17 cellular contexts compared by ENCODE assay signal in genomic region chr7:39248041-39248692, GRCh38.
"Had no signal": no experiment of that assay in that cellular context is flagged by ENCODE, and none has a peak within 500 bp of the region (broad histone marks: within the 10 kb centered on the region; RNA-seq: fewer than 3 reads in every experiment).

No MANE protein-coding gene starts in this region.

- H3K4me1 ChIP-seq: gastrocnemius medialis, left lung, uterus had no signal

- H3K9me3 ChIP-seq: gastrocnemius medialis, left lung, uterus had no signal

- H3K27me3 Mint-ChIP-seq: activated CD8-positive, alpha-beta memory T cell treated with anti-CD3 and anti-CD28 coated beads, Interleukin-2, amount 10 ng/mL, durations not matched to agents 7 days and 5 days had no signal

- DNase-seq: activated CD4-positive, alpha-beta T cell treated with anti-CD3 and anti-CD28 coated beads for 1 hour; activated CD4-positive, alpha-beta T cell treated with anti-CD3 and anti-CD28 coated beads, Interleukin-2, amount 50 U/mL, for 48 hours; activated CD8-positive, alpha-beta memory T cell treated with anti-CD3 and anti-CD28 coated beads, Interleukin-2, amount 10 ng/mL, durations not matched to agents 7 days and 5 days; activated gamma-delta T cell treated with Interleukin-2 at 50 U/mL for 16 hours; activated naive CD8-positive, alpha-beta T cell treated with anti-CD3 and anti-CD28 coated beads for 36 hours; activated T-cell treated with anti-CD3 and anti-CD28 coated beads, Interleukin-2, amount 50 U/mL, for 4 hours; aorta; dorsolateral prefrontal cortex; gastrocnemius medialis; left lung; nephron progenitor cell; stimulated activated CD4-positive, alpha-beta T cell treated with anti-CD3 and anti-CD28 coated beads, Interleukin-4, amount 100 ng/mL, for 1 hour; uterus had no signal

- H3K27ac Mint-ChIP-seq: activated CD8-positive, alpha-beta memory T cell treated with anti-CD3 and anti-CD28 coated beads, Interleukin-2, amount 10 ng/mL, durations not matched to agents 7 days and 5 days; activated naive CD8-positive, alpha-beta T cell treated with anti-CD3 and anti-CD28 coated beads for 36 hours; nephron progenitor cell; stimulated activated naive CD8-positive, alpha-beta T cell treated with anti-CD3 and anti-CD28 coated beads, Interleukin-15, Interleukin-2, amounts not matched to agents 100 ng/mL and 50 ng/mL, for 24 hours; T-helper 2 cell treated with Interferon-gamma antibody and Interleukin-4, amounts not matched to agents 5 μg/mL and 100 μg/mL, for 36 hours had no signal

- H3K27me3 ChIP-seq: dorsolateral prefrontal cortex, gastrocnemius medialis, left lung, uterus had no signal

- H3K4me3 ChIP-seq: dorsolateral prefrontal cortex, gastrocnemius medialis, left lung, uterus had no signal

- H3K27ac ChIP-seq: gastrocnemius medialis, left lung, uterus had no signal

- FAIRE-seq: bronchial epithelial cell, keratinocyte had no signal

- H3K4me3 Mint-ChIP-seq: activated CD8-positive, alpha-beta memory T cell treated with anti-CD3 and anti-CD28 coated beads, Interleukin-2, amount 10 ng/mL, durations not matched to agents 7 days and 5 days; activated naive CD8-positive, alpha-beta T cell treated with anti-CD3 and anti-CD28 coated beads for 36 hours; activated T-cell treated with anti-CD3 and anti-CD28 coated beads, Interleukin-2, amount 50 U/mL, for 4 hours; nephron progenitor cell; stimulated activated naive CD8-positive, alpha-beta T cell treated with anti-CD3 and anti-CD28 coated beads, Interleukin-15, Interleukin-2, amounts not matched to agents 100 ng/mL and 50 ng/mL, for 24 hours; T-helper 2 cell treated with Interferon-gamma antibody and Interleukin-4, amounts not matched to agents 5 μg/mL and 100 μg/mL, for 36 hours had no signal

- H3K36me3 Mint-ChIP-seq: activated CD8-positive, alpha-beta memory T cell treated with anti-CD3 and anti-CD28 coated beads, Interleukin-2, amount 10 ng/mL, durations not matched to agents 7 days and 5 days; activated naive CD8-positive, alpha-beta T cell treated with anti-CD3 and anti-CD28 coated beads for 36 hours had no signal

- H3K9me3 Mint-ChIP-seq: activated naive CD8-positive, alpha-beta T cell treated with anti-CD3 and anti-CD28 coated beads for 36 hours; activated T-cell treated with anti-CD3 and anti-CD28 coated beads, Interleukin-2, amount 50 U/mL, for 4 hours; nephron progenitor cell; stimulated activated naive CD8-positive, alpha-beta T cell treated with anti-CD3 and anti-CD28 coated beads, Interleukin-15, Interleukin-2, amounts not matched to agents 100 ng/mL and 50 ng/mL, for 24 hours; T-helper 2 cell treated with Interferon-gamma antibody and Interleukin-4, amounts not matched to agents 5 μg/mL and 100 μg/mL, for 36 hours had no signal

- H3K4me1 Mint-ChIP-seq: activated CD8-positive, alpha-beta memory T cell treated with anti-CD3 and anti-CD28 coated beads, Interleukin-2, amount 10 ng/mL, durations not matched to agents 7 days and 5 days; activated naive CD8-positive, alpha-beta T cell treated with anti-CD3 and anti-CD28 coated beads for 36 hours; nephron progenitor cell had no signal

- ATAC-seq: activated CD8-positive, alpha-beta memory T cell treated with anti-CD3 and anti-CD28 coated beads, Interleukin-2, amount 10 ng/mL, durations not matched to agents 7 days and 5 days; activated T-cell treated with anti-CD3 and anti-CD28 coated beads, Interleukin-2, amount 50 U/mL, for 4 hours; gastrocnemius medialis; left lung had no signal

- H3K36me3 ChIP-seq: gastrocnemius medialis, left lung, uterus had no signal
